In the genomic region with DNA sequence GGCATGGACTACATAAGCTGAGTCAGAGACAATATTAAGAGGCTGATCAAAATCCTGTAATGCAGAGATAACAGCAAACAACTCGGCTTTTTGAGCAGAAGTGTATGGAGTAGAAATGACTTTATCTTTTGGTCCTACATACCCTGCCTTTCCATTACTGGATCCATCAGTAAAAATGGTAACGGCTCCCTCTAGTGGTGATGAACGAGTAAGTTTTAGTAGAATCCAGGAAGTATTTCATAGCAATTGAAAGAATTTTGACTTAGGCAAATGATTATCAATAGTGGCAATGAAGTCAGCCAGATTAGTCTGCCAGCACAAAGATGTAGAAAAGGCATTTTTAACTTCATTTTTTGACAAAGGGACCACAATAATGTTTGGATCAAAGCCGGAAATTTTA, we compare ENCODE assay signal across 8 cellular contexts.
DNase-seq lines count a peak whose midpoint lies in the region; ATAC-seq, FAIRE-seq and TF ChIP-seq lines count a peak whose summit lies in the region.
"Not testable (repeated sequence)": the region's sequence is repeated elsewhere in the genome, so short reads cannot be mapped to it uniquely, and the experiment has no call there.

No MANE protein-coding gene starts in this region.

- H3K9me3 ChIP-seq in OCI-LY1 (ENCODE audit: low read length); small intestine (ENCODE audit: control insufficient read depth, low read depth): not testable (repeated sequence)
- H3K9me3 ChIP-seq in HepG2 (ENCODE audit: low read length) = peaks cover 11% of the 10 kb centered on the region

- H3K9me2 ChIP-seq in OCI-LY1 (ENCODE audit: low read depth, low read length) = not testable (repeated sequence)

- ATAC-seq in HepG2 = not testable (repeated sequence)

- intact Hi-C loops in HepG2 (cut with micrococcal nuclease; ENCODE audit: unreplicated experiment) = loop anchor here (10.0 kb wide), 1 partner anchor 470 kb away; no protein-coding TSS in a partner anchor

- in situ Hi-C loops in HepG2 (cut with HindIII; ENCODE audit: extremely low pct_ligation_motif_present, low pct_unique_long_range_greater_than_20kb) = loop anchor here (25.0 kb wide), 2 partner anchors 278 to 478 kb away; a partner anchor contains a TSS

- not testable (repeated sequence) for H3K4me2 ChIP-seq in OCI-LY1 (ENCODE audit: low read length)
- peak overlapping the region; percentile 74 for H3K4me2 ChIP-seq in HepG2 (ENCODE audit: low read depth, low read length)

- POLR2A ChIA-PET in HepG2 (lab: Yijun Ruan, JAX) = interaction anchor here (1.7 kb wide), 1 partner anchor 450 kb away, joined by 8 read pairs; a partner anchor contains a TSS

- CTCF ChIA-PET in HepG2 (lab: Yijun Ruan, JAX; ENCODE audit: low intra/inter-chr PET ratio, low total read pairs) = not testable (repeated sequence)

- H2AFZ ChIP-seq in OCI-LY1 (ENCODE audit: low read length) = not testable (repeated sequence)
- peak overlapping the region; percentile 87 for H2AFZ ChIP-seq in HepG2 (ENCODE audit: low read length)

- BruUV-seq in HepG2 (replicated peaks; lab: Mats Ljungman, UMichigan) = not testable (repeated sequence)

- TF ChIP-seq CTCF in HFF-Myc (IDR thresholded peaks at IDR 0.05; ENCODE audit: low read depth, low read length, missing control alignments) (peak; percentile 15), OCI-LY1 (IDR thresholded peaks at IDR 0.05; ENCODE audit: low read length) (peak; percentile 27; the same call in 1 of the 2 replicates), HepG2 (CRISPR knock-in tag; IDR thresholded peaks at IDR 0.05) (peak; percentile 45; the same call in 1 of the 2 replicates)

- peak; percentile 61 for DNase-seq in COR-L47 (lab: John Stamatoyannopoulos, UW)
- DNase-seq in HFF-Myc (ENCODE audit: extremely low read depth, low read depth) = peak; percentile 33
- peak; percentile 57 for DNase-seq in NCI-H2029 (lab: John Stamatoyannopoulos, UW)
- peak; percentile 4 for DNase-seq in activated CD4-positive, CD25-positive, alpha-beta regulatory T cell treated with anti-CD3 and anti-CD28 coated beads, Interleukin-2, amount 50 U/mL, for 16 hours (ENCODE audit: low read depth, low spot score)
- peak; percentile 60 for DNase-seq in HepG2 (ENCODE audit: low spot score)
- DNase-seq in small intestine = peak; percentile 62

- not testable (repeated sequence) for H3K9ac ChIP-seq in OCI-LY1 (ENCODE audit: low read length); HepG2 (ENCODE audit: insufficient read depth, low read depth, low read length)

- H3K79me2 ChIP-seq in OCI-LY1 (ENCODE audit: insufficient read depth, low read length); HepG2 (ENCODE audit: insufficient read depth, low read length): not testable (repeated sequence)

- peak; percentile 65 for FAIRE-seq in endometrium (lab: Jason Lieb, UNC)
- not testable (repeated sequence) for FAIRE-seq in HepG2 (lab: Jason Lieb, UNC); small intestine (lab: Jason Lieb, UNC)

- not testable (repeated sequence) for H3K4me3 ChIP-seq in HFF-Myc (replicated peaks; ENCODE audit: low read depth, low read length); OCI-LY1 (ENCODE audit: low read depth, low read length, poor library complexity, severe bottlenecking); HepG2 (replicated peaks in 1 of 3; ENCODE audit: insufficient read depth in 1 of 3, low read depth in 2 of 3, low read length in 3 of 3); small intestine (ENCODE audit: low read depth in 1 of 2, low read length in 2 of 2)

- not testable (repeated sequence) for H3K27me3 ChIP-seq in OCI-LY1 (ENCODE audit: insufficient read depth, low read length); HepG2 (ENCODE audit: control insufficient read depth in 1 of 2, insufficient read depth in 2 of 2, low read length in 2 of 2); small intestine (ENCODE audit: control insufficient read depth in 2 of 2, insufficient read depth in 2 of 2, low read length in 2 of 2)

- not testable (repeated sequence) for H3K4me1 ChIP-seq in OCI-LY1 (ENCODE audit: insufficient read depth, low read length, severe bottlenecking); small intestine (ENCODE audit: control insufficient read depth in 2 of 2, insufficient read depth in 1 of 2, low read depth in 1 of 2, low read length in 1 of 2)
- H3K4me1 ChIP-seq in HepG2 (ENCODE audit: insufficient read depth, low read length) = peaks cover 45% of the 10 kb centered on the region

- TF ChIP-seq POLR2A in HepG2 (IDR thresholded peaks at IDR 0.05; ENCODE audit: insufficient read depth in 1 of 2, low read depth in 2 of 2, low read length in 2 of 2) = not testable (repeated sequence)

- not testable (repeated sequence) for H4K20me1 ChIP-seq in OCI-LY1 (ENCODE audit: insufficient read depth, low read length); HepG2 (ENCODE audit: insufficient read depth, low read length)

- not testable (repeated sequence) for TF ChIP-seq RAD21 in HepG2 (CRISPR knock-in tag; IDR thresholded peaks at IDR 0.05)

- not testable (repeated sequence) for H3F3A ChIP-seq in OCI-LY1 (ENCODE audit: insufficient read depth, low read length)

- not testable (repeated sequence) for H3K27ac ChIP-seq in OCI-LY1 (ENCODE audit: low read depth, low read length, poor library complexity, severe bottlenecking); HepG2 (ENCODE audit: extremely low read length, insufficient read depth, low read length); small intestine (ENCODE audit: low read depth in 1 of 2, low read length in 1 of 2)

- not testable (repeated sequence) for TF ChIP-seq EP300 in HepG2 (IDR thresholded peaks at IDR 0.05; ENCODE audit: low read depth in 2 of 2, low read length in 2 of 2); HepG2 (CRISPR knock-in tag; IDR thresholded peaks at IDR 0.05; ENCODE audit: borderline replicate concordance)

- 0% methylated on average over 4 of the region's 4 CpGs for WGBS in HepG2 (ENCODE audit: low lambda C conversion rate)
- 1 to 8% (median 5%) methylated on average over 3 of the region's 4 CpGs for WGBS in small intestine, 3 donors

- H3K36me3 ChIP-seq in OCI-LY1 (ENCODE audit: insufficient read depth, low read length); HepG2 (replicated peaks in 1 of 2; ENCODE audit: control insufficient read depth in 1 of 2, insufficient read depth in 2 of 2, low read length in 2 of 2); small intestine (ENCODE audit: control insufficient read depth in 2 of 2, insufficient read depth in 2 of 2, low read length in 2 of 2): not testable (repeated sequence)

TF ChIP-seq in HepG2, 621 proteins besides CTCF, POLR2A, EP300 and RAD21:
- TF ChIP-seq STAG1 (CRISPR knock-in tag; IDR thresholded peaks at IDR 0.05) (peak; percentile 65), ELF3 (CRISPR knock-in tag; IDR thresholded peaks at IDR 0.05) (peak; percentile 45)

Comparison
In these comparisons a context has a peak if more than half of its experiments do, and no peak if none do; other contexts are left out.
1. DNase-seq: peak in every context shown above with its lines; median percentile 62 in small intestine; 61 in COR-L47; 60 in HepG2; 57 in NCI-H2029; 33 in HFF-Myc; 4 in activated CD4-positive, CD25-positive, alpha-beta regulatory T cell treated with anti-CD3 and anti-CD28 coated beads, Interleukin-2, amount 50 U/mL, for 16 hours.